Comparison of ENCODE assay signal across 1 cellular context in genomic region chr1:168920456-168921094, GRCh38.
TF ChIP-seq lines count a peak whose summit lies in the region.

No MANE protein-coding gene starts in this region.

TF ChIP-seq in HepG2, 621 proteins besides CTCF, POLR2A, EP300 and RAD21 (continued from another document and continues in another):
- TF ChIP-seq GLMP (CRISPR knock-in tag; IDR thresholded peaks at IDR 0.05; ENCODE audit: borderline replicate concordance) (no peak), ZNF343 (CRISPR knock-in tag; IDR thresholded peaks at IDR 0.05) (no peak), CREBL2 (CRISPR knock-in tag; IDR thresholded peaks at IDR 0.05; ENCODE audit: borderline replicate concordance) (no peak), SAP130 (CRISPR knock-in tag; IDR thresholded peaks at IDR 0.05; ENCODE audit: low read depth) (peak; percentile 29; the same call in 1 of the 2 replicates), YY1 (IDR thresholded peaks at IDR 0.05; ENCODE audit: insufficient read depth, insufficient replicate concordance, low read depth, low read length) (no peak), ZNF629 (CRISPR knock-in tag; conservative IDR thresholded peaks at IDR 0.05) (no peak), AKNA (CRISPR knock-in tag; IDR thresholded peaks at IDR 0.05; ENCODE audit: borderline replicate concordance) (no peak), POLR2G (IDR thresholded peaks at IDR 0.05; ENCODE audit: low read depth, low read length) (no peak), RAD51 (IDR thresholded peaks at IDR 0.05; ENCODE audit: borderline replicate concordance) (no peak), GTF2F1 (IDR thresholded peaks at IDR 0.05; ENCODE audit: low read length) (no peak), SMAD9 (CRISPR knock-in tag; IDR thresholded peaks at IDR 0.05) (no peak), TARDBP (CRISPR knock-in tag; IDR thresholded peaks at IDR 0.05) (no peak), CBX2 (IDR thresholded peaks at IDR 0.05; ENCODE audit: low read depth, low read length) (no peak), CBX2 (CRISPR knock-in tag; IDR thresholded peaks at IDR 0.05; ENCODE audit: low read depth) (no peak), CHD2 (IDR thresholded peaks at IDR 0.05; ENCODE audit: low read depth, low read length) (no peak), RCOR2 (CRISPR knock-in tag; IDR thresholded peaks at IDR 0.05) (peak; percentile 43; the same call in 1 of the 2 replicates), ESRRA (CRISPR knock-in tag; IDR thresholded peaks at IDR 0.05; ENCODE audit: low read depth) (no peak), SNAPC2 (CRISPR knock-in tag; IDR thresholded peaks at IDR 0.05) (no peak), SMAD3 (CRISPR knock-in tag; IDR thresholded peaks at IDR 0.05) (no peak), FOSL2 (CRISPR knock-in tag; IDR thresholded peaks at IDR 0.05) (peak; percentile 88), ZGPAT (CRISPR knock-in tag; IDR thresholded peaks at IDR 0.05) (0 out of 2 replicates have a peak, but pooled peaks have one; percentile 28), CCDC6 (CRISPR knock-in tag; IDR thresholded peaks at IDR 0.05) (no peak), PCBP2 (optimal IDR thresholded peaks at IDR 0.05; ENCODE audit: low read depth, low read length, poor library complexity, severe bottlenecking) (no peak), IKZF1 (IDR thresholded peaks at IDR 0.05) (no peak), LCORL (IDR thresholded peaks at IDR 0.05) (no peak), LCORL (CRISPR knock-in tag; IDR thresholded peaks at IDR 0.05) (no peak), ZNF30 (CRISPR knock-in tag; IDR thresholded peaks at IDR 0.05) (no peak), RXRB (CRISPR knock-in tag; IDR thresholded peaks at IDR 0.05; ENCODE audit: borderline replicate concordance) (peak; percentile 45; the same call in 1 of the 2 replicates), ZNF275 (CRISPR knock-in tag; IDR thresholded peaks at IDR 0.05; ENCODE audit: borderline replicate concordance) (no peak), PHF5A (CRISPR knock-in tag; IDR thresholded peaks at IDR 0.05; ENCODE audit: low read depth, unreplicated experiment) (no peak), ZNF280B (CRISPR knock-in tag; IDR thresholded peaks at IDR 0.05; ENCODE audit: borderline replicate concordance) (no peak), SETDB1 (CRISPR knock-in tag; IDR thresholded peaks at IDR 0.05; ENCODE audit: borderline replicate concordance) (no peak), U2AF2 (IDR thresholded peaks at IDR 0.05; ENCODE audit: low read depth, low read length) (no peak)
- TF ChIP-seq, protein P1, sequence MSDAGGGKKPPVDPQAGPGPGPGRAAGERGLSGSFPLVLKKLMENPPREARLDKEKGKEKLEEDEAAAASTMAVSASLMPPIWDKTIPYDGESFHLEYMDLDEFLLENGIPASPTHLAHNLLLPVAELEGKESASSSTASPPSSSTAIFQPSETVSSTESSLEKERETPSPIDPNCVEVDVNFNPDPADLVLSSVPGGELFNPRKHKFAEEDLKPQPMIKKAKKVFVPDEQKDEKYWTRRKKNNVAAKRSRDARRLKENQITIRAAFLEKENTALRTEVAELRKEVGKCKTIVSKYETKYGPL (CRISPR knock-in tag; IDR thresholded peaks at IDR 0.05), result no peak
- TF ChIP-seq, protein P2, sequence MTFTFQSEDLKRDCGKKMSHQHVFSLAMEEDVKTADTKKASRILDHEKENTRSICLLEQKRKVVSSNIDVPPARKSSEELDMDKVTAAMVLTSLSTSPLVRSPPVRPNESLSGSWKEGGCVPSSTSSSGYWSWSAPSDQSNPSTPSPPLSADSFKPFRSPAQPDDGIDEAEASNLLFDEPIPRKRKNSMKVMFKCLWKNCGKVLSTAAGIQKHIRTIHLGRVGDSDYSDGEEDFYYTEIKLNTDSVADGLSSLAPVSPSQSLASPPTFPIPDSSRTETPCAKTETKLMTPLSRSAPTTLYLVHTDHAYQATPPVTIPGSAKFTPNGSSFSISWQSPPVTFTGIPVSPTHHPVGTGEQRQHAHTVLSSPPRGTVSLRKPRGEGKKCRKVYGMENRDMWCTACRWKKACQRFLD (CRISPR knock-in tag; IDR thresholded peaks at IDR 0.05; ENCODE audit: borderline replicate concordance), result no peak
- TF ChIP-seq, protein P3, sequence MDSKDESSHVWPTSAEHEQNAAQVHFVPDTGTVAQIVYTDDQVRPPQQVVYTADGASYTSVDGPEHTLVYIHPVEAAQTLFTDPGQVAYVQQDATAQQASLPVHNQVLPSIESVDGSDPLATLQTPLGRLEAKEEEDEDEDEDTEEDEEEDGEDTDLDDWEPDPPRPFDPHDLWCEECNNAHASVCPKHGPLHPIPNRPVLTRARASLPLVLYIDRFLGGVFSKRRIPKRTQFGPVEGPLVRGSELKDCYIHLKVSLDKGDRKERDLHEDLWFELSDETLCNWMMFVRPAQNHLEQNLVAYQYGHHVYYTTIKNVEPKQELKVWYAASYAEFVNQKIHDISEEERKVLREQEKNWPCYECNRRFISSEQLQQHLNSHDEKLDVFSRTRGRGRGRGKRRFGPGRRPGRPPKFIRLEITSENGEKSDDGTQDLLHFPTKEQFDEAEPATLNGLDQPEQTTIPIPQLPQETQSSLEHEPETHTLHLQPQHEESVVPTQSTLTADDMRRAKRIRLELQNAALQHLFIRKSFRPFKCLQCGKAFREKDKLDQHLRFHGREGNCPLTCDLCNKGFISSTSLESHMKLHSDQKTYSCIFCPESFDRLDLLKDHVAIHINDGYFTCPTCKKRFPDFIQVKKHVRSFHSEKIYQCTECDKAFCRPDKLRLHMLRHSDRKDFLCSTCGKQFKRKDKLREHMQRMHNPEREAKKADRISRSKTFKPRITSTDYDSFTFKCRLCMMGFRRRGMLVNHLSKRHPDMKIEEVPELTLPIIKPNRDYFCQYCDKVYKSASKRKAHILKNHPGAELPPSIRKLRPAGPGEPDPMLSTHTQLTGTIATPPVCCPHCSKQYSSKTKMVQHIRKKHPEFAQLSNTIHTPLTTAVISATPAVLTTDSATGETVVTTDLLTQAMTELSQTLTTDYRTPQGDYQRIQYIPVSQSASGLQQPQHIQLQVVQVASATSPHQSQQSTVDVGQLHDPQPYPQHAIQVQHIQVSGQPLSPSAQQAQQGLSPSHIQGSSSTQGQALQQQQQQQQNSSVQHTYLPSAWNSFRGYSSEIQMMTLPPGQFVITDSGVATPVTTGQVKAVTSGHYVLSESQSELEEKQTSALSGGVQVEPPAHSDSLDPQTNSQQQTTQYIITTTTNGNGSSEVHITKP (CRISPR knock-in tag; IDR thresholded peaks at IDR 0.05; ENCODE audit: low read depth), result 0 out of 2 replicates have a peak, but pooled peaks have one; percentile 21
- TF ChIP-seq, protein P4, sequence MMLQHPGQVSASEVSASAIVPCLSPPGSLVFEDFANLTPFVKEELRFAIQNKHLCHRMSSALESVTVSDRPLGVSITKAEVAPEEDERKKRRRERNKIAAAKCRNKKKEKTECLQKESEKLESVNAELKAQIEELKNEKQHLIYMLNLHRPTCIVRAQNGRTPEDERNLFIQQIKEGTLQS (CRISPR knock-in tag; IDR thresholded peaks at IDR 0.05), result 0 out of 2 replicates have a peak, but pooled peaks have one; percentile 55
- TF ChIP-seq, protein P5, sequence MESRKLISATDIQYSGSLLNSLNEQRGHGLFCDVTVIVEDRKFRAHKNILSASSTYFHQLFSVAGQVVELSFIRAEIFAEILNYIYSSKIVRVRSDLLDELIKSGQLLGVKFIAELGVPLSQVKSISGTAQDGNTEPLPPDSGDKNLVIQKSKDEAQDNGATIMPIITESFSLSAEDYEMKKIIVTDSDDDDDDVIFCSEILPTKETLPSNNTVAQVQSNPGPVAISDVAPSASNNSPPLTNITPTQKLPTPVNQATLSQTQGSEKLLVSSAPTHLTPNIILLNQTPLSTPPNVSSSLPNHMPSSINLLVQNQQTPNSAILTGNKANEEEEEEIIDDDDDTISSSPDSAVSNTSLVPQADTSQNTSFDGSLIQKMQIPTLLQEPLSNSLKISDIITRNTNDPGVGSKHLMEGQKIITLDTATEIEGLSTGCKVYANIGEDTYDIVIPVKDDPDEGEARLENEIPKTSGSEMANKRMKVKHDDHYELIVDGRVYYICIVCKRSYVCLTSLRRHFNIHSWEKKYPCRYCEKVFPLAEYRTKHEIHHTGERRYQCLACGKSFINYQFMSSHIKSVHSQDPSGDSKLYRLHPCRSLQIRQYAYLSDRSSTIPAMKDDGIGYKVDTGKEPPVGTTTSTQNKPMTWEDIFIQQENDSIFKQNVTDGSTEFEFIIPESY (CRISPR knock-in tag; IDR thresholded peaks at IDR 0.05), result peak; percentile 74
- TF ChIP-seq, protein P6, sequence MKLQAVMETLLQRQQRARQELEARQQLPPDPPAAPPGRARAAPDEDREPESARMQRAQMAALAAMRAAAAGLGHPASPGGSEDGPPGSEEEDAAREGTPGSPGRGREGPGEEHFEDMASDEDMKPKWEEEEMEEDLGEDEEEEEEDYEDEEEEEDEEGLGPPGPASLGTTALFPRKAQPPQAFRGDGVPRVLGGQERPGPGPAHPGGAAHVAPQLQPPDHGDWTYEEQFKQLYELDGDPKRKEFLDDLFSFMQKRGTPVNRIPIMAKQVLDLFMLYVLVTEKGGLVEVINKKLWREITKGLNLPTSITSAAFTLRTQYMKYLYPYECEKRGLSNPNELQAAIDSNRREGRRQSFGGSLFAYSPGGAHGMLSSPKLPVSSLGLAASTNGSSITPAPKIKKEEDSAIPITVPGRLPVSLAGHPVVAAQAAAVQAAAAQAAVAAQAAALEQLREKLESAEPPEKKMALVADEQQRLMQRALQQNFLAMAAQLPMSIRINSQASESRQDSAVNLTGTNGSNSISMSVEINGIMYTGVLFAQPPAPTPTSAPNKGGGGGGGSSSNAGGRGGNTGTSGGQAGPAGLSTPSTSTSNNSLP (IDR thresholded peaks at IDR 0.05; ENCODE audit: low read depth, low read length), result peak; percentile 64
